8 cellular contexts compared by ENCODE assay signal in genomic region chr12:88578821-88579518, GRCh38. TPM values are rescaled to one million over a fixed set of nuclear protein-coding genes. Genes with fewer than 3 reads are reported as not detected.
DNase-seq lines count a peak whose midpoint lies in the region; ATAC-seq and TF ChIP-seq lines count a peak whose summit lies in the region.

No MANE protein-coding gene starts in this region.

- peak overlapping the region; percentile 83 for H3K4me3 ChIP-seq in choroid plexus epithelial cell (ENCODE audit: low read depth, low read length)
- H3K4me3 ChIP-seq in lower lobe of right lung = peak overlapping the region; percentile 82

- ATAC-seq in lower lobe of right lung (peak; percentile 51 to 55), HG02970 (IDR thresholded peaks at IDR 0.05; ENCODE audit: low FRiP score, unreplicated experiment) (no peak)

- TF ChIP-seq CTCF in choroid plexus epithelial cell (conservative IDR thresholded peaks at IDR 0.05; ENCODE audit: low read depth, low read length) (peak; percentile 44), lower lobe of right lung (IDR thresholded peaks at IDR 0.05) (peak; percentile 53), GM20000 (IDR thresholded peaks at IDR 0.05; ENCODE audit: extremely low read depth, missing control alignments) (no peak)

- no peak for DNase-seq in T-helper 2 cell treated with Interferon-gamma antibody and Interleukin-4, amounts not matched to agents 5 μg/mL and 100 μg/mL, for 36 hours (ENCODE audit: low spot score)
- DNase-seq in T-helper 2 cell (no peak), NCI-H69 (lab: John Stamatoyannopoulos, UW) (peak; percentile 89), choroid plexus epithelial cell (ENCODE audit: low read depth) (peak; percentile 20), lower lobe of right lung (no peak), GM20000 (ENCODE audit: low spot score) (no peak)
- DNase-seq in activated naive CD8-positive, alpha-beta T cell treated with anti-CD3 and anti-CD28 coated beads for 36 hours = no peak

- H3K27ac ChIP-seq in lower lobe of right lung = peak overlapping the region; percentile 81

- no peaks in the 10 kb centered on the region for H3K36me3 Mint-ChIP-seq in T-helper 2 cell treated with Interferon-gamma antibody and Interleukin-4, amounts not matched to agents 5 μg/mL and 100 μg/mL, for 36 hours (ENCODE audit: low read depth)
- no peaks in the 10 kb centered on the region for H3K36me3 Mint-ChIP-seq in activated naive CD8-positive, alpha-beta T cell treated with anti-CD3 and anti-CD28 coated beads for 36 hours

- peaks cover 63% of the 10 kb centered on the region for H3K27me3 Mint-ChIP-seq in T-helper 2 cell treated with Interferon-gamma antibody and Interleukin-4, amounts not matched to agents 5 μg/mL and 100 μg/mL, for 36 hours (ENCODE audit: low read depth)
- peaks cover 55% of the 10 kb centered on the region for H3K27me3 Mint-ChIP-seq in activated naive CD8-positive, alpha-beta T cell treated with anti-CD3 and anti-CD28 coated beads for 36 hours

- H3K9me3 ChIP-seq in lower lobe of right lung = no peaks in the 10 kb centered on the region

- no peak overlapping the region for H3K27ac Mint-ChIP-seq in T-helper 2 cell treated with Interferon-gamma antibody and Interleukin-4, amounts not matched to agents 5 μg/mL and 100 μg/mL, for 36 hours
- H3K27ac Mint-ChIP-seq in activated naive CD8-positive, alpha-beta T cell treated with anti-CD3 and anti-CD28 coated beads for 36 hours = no peak overlapping the region

- H3K9me3 Mint-ChIP-seq in T-helper 2 cell treated with Interferon-gamma antibody and Interleukin-4, amounts not matched to agents 5 μg/mL and 100 μg/mL, for 36 hours = no peaks in the 10 kb centered on the region
- H3K9me3 Mint-ChIP-seq in activated naive CD8-positive, alpha-beta T cell treated with anti-CD3 and anti-CD28 coated beads for 36 hours = peaks cover 1% of the 10 kb centered on the region

- H3K4me1 Mint-ChIP-seq in T-helper 2 cell treated with Interferon-gamma antibody and Interleukin-4, amounts not matched to agents 5 μg/mL and 100 μg/mL, for 36 hours (ENCODE audit: low read depth) = peaks cover 10% of the 10 kb centered on the region
- H3K4me1 Mint-ChIP-seq in activated naive CD8-positive, alpha-beta T cell treated with anti-CD3 and anti-CD28 coated beads for 36 hours = peaks cover 4% of the 10 kb centered on the region

- intact Hi-C loops in lower lobe of right lung (cut with DNase I) = no loop called here

- H3K27me3 ChIP-seq in lower lobe of right lung (ENCODE audit: low read depth) = no peaks in the 10 kb centered on the region

- H3K36me3 ChIP-seq in lower lobe of right lung = no peaks in the 10 kb centered on the region

- peak overlapping the region; percentile 82 for H3K4me3 Mint-ChIP-seq in T-helper 2 cell treated with Interferon-gamma antibody and Interleukin-4, amounts not matched to agents 5 μg/mL and 100 μg/mL, for 36 hours
- no peak overlapping the region for H3K4me3 Mint-ChIP-seq in activated naive CD8-positive, alpha-beta T cell treated with anti-CD3 and anti-CD28 coated beads for 36 hours

- peaks cover 19% of the 10 kb centered on the region for H3K4me1 ChIP-seq in lower lobe of right lung

RNA-seq across cellular contexts. Expression of gene KITLG, which starts 1.3 kb away (rescaled TPM):
- 77.5 TPM for total RNA-seq in lower lobe of right lung
- under 1 TPM in 1 of 2 experiments, not detected in 1; 0.08 TPM for total RNA-seq in activated naive CD8-positive, alpha-beta T cell treated with anti-CD3 and anti-CD28 coated beads for 36 hours

Comparison
In these comparisons a context has a peak if more than half of its experiments do, and no peak if none do; other contexts are left out.
1. DNase-seq: peak in NCI-H69 (single experiment) and choroid plexus epithelial cell (single experiment); none in T-helper 2 cell treated with Interferon-gamma antibody and Interleukin-4, amounts not matched to agents 5 μg/mL and 100 μg/mL, for 36 hours (single experiment), T-helper 2 cell (0 of 5), lower lobe of right lung (single experiment), activated naive CD8-positive, alpha-beta T cell treated with anti-CD3 and anti-CD28 coated beads for 36 hours (single experiment) and GM20000 (single experiment).
2. RNA of gene KITLG, which starts 1.3 kb away (total RNA-seq): 77.5 TPM in lower lobe of right lung (single experiment); 0.08 TPM in activated naive CD8-positive, alpha-beta T cell treated with anti-CD3 and anti-CD28 coated beads for 36 hours; every median in the first group is over 10 times any median in the second.